8 cellular contexts compared by ENCODE assay signal in genomic region chr5:62412549-62413329, GRCh38. TPM values are rescaled to one million over a fixed set of nuclear protein-coding genes. Genes with fewer than 3 reads are reported as not detected.
DNase-seq lines count a peak whose midpoint lies in the region; ATAC-seq and TF ChIP-seq lines count a peak whose summit lies in the region.

Gene IPO11, plus strand, starts transcription at chr5:62412763. Its CDS starts 24,517 bp downstream, at chr5:62437280.

- in situ Hi-C loops in KBM-7 (cut with MboI; ENCODE audit: low pct_unique_long_range_greater_than_20kb, low sequenced_read_pairs): no loop called here

- no peaks in the 10 kb centered on the region for H3K27me3 Mint-ChIP-seq in activated T-cell treated with anti-CD3 and anti-CD28 coated beads, Interleukin-2, amount 50 U/mL, for 24 hours

- H3K27ac Mint-ChIP-seq in activated T-cell treated with anti-CD3 and anti-CD28 coated beads, Interleukin-2, amount 50 U/mL, for 24 hours: peak within 1 kb of the TSS; percentile 96

- H3K4me1 Mint-ChIP-seq in activated T-cell treated with anti-CD3 and anti-CD28 coated beads, Interleukin-2, amount 50 U/mL, for 24 hours (ENCODE audit: low read depth): peaks cover 30% of the 10 kb centered on the region

- peak; percentile 95 for ATAC-seq in GM21717 (IDR thresholded peaks at IDR 0.05; ENCODE audit: unreplicated experiment)

- DNase-seq in DMS153 treated with DMSO at 0.1 percent for 48 hours (lab: John Stamatoyannopoulos, UW; ENCODE audit: unreplicated experiment) (peak; percentile 68), KBM-7 (peak; percentile 98), epithelial cell of proximal tubule (ENCODE audit: low read depth) (peak; percentile 84), mucosa of gallbladder (ENCODE audit: low spot score) (peak; percentile 99)
- peak; percentile 99 for DNase-seq in activated T-cell treated with anti-CD3 and anti-CD28 coated beads, Interleukin-2, amount 50 U/mL, for 24 hours
- DNase-seq in stimulated activated CD8-positive, alpha-beta memory T cell treated with anti-CD3 and anti-CD28 coated beads, Interleukin-4, amount 100 ng/mL, for 4 hours (ENCODE audit: low read depth in 2 of 2, low spot score in 1 of 2): peak; percentile 97 to 98

- peak within 1 kb of the TSS; percentile 94 for H3K4me3 Mint-ChIP-seq in activated T-cell treated with anti-CD3 and anti-CD28 coated beads, Interleukin-2, amount 50 U/mL, for 24 hours

- H3K4me3 ChIP-seq in epithelial cell of proximal tubule (ENCODE audit: low read depth, low read length): peak within 1 kb of the TSS; percentile 77

- peaks cover 26% of the 10 kb centered on the region for H3K36me3 Mint-ChIP-seq in activated T-cell treated with anti-CD3 and anti-CD28 coated beads, Interleukin-2, amount 50 U/mL, for 24 hours (ENCODE audit: low read depth)

- no peak for TF ChIP-seq CTCF in epithelial cell of proximal tubule (conservative IDR thresholded peaks at IDR 0.05; ENCODE audit: low read depth, low read length)

- no peaks in the 10 kb centered on the region for H3K9me3 Mint-ChIP-seq in activated T-cell treated with anti-CD3 and anti-CD28 coated beads, Interleukin-2, amount 50 U/mL, for 24 hours

TF ChIP-seq in PFSK-1, 5 proteins besides CTCF, POLR2A, EP300 and RAD21:
- TF ChIP-seq REST (IDR thresholded peaks at IDR 0.05; ENCODE audit: insufficient read depth in 1 of 2, low read depth in 2 of 2, low read length in 2 of 2) (no peak), SIN3A (IDR thresholded peaks at IDR 0.05; ENCODE audit: borderline replicate concordance, insufficient read depth, low read length) (peak; percentile 73; the same call in 1 of the 2 replicates), TAF1 (IDR thresholded peaks at IDR 0.05; ENCODE audit: borderline replicate concordance, insufficient read depth, low read length) (peak; percentile 85; the same call in 1 of the 2 replicates), POLR2AphosphoS5 (IDR thresholded peaks at IDR 0.05; ENCODE audit: low read depth, low read length) (peak; percentile 87), FOXP2 (optimal IDR thresholded peaks at IDR 0.05; ENCODE audit: borderline replicate concordance, extremely low read depth, extremely low read length, insufficient read depth) (peak; percentile 55)
TF ChIP-seq in PFSK-1: peak in this region for 4.

RNA-seq across cellular contexts. Expression of gene IPO11, which starts in this region (rescaled TPM):
- polyA plus RNA-seq in PFSK-1 (2012; ENCODE audit: insufficient read length, low read depth): 6.4 TPM
- total RNA-seq in epithelial cell of proximal tubule: 6.6 and 20.5 TPM in 2 replicates
- 28.3 TPM for total RNA-seq in mucosa of gallbladder

Comparison
In these comparisons a context has a peak if more than half of its experiments do, and no peak if none do; other contexts are left out.
1. Peak in every context shown above with its lines: DNase-seq, ATAC-seq and H3K4me3 ChIP-seq.